24 cellular contexts compared by ENCODE assay signal in the genomic region with DNA sequence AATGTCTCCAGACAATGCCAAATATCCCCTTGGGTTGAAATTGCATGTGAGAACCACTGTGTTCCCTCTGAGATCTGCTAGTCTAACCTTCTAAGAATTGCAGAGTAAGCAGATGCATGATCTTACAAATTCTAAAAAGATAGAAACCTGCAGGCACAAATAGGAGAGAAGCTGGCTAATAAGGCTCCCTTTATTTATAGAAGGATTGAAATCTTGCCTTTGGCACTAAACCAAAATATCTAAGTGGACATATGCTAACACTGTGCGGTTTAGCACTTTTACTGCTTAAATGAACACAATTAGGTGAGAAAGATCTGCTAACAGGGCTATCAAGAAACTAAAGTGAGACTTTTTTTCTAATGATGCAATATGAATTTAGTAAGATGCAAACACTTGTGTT.
"Had no signal": no experiment of that assay in that cellular context is flagged by ENCODE, and none has a peak within 500 bp of the region (broad histone marks: within the 10 kb centered on the region; RNA-seq: fewer than 3 reads in every experiment).

No MANE protein-coding gene starts in this region.

- H3K4me1 ChIP-seq: body of pancreas, stomach, suprapubic skin had no signal

- ATAC-seq: activated CD4-positive, alpha-beta T cell treated with anti-CD3 and anti-CD28 coated beads for 36 hours; activated T-cell treated with anti-CD3 and anti-CD28 coated beads, Interleukin-2, amount 50 U/mL, for 72 hours; body of pancreas; foreskin keratinocyte; left lung; stimulated activated memory B cell treated with anti-CD40 and anti-IgM and Interleukin-4, amounts not matched to agents 10 μg/mL and 1 μg/mL and 100 μg/mL, for 72 hours had no signal

- H3K36me3 ChIP-seq: cardiac muscle cell, sigmoid colon had no signal

- H3K27me3 ChIP-seq: body of pancreas, cardiac muscle cell, foreskin keratinocyte, left lung, sigmoid colon, stomach, suprapubic skin, tibial nerve had no signal

- H3K4me2 ChIP-seq: smooth muscle cell had no signal

- H3K9me3 ChIP-seq: body of pancreas, left lung, sigmoid colon, stomach, suprapubic skin, tibial nerve had no signal

- DNase-seq: activated B cell treated with CpG ODN at 0.5 μM for 24 hours; activated CD4-positive, alpha-beta T cell treated with anti-CD3 and anti-CD28 coated beads for 36 hours; activated CD4-positive, alpha-beta T cell treated with anti-CD3 and anti-CD28 coated beads, Interleukin-2, amount 50 U/mL, for 48 hours; activated effector memory CD4-positive, alpha-beta T cell treated with Interleukin-2 at 50 U/mL for 16 hours; activated naive CD4-positive, alpha-beta T cell treated with anti-CD3 and anti-CD28 coated beads for 36 hours; activated T-cell treated with anti-CD3 and anti-CD28 coated beads, Interleukin-2, amount 50 U/mL, for 72 hours; amygdala; body of pancreas; dermis blood vessel endothelial cell; effector CD8-positive, alpha-beta T cell; foreskin keratinocyte; kidney glomerular epithelial cell; left lung; naive B cell; occipital lobe; sigmoid colon; stimulated activated CD4-positive, alpha-beta T cell treated with anti-CD3 and anti-CD28 coated beads, Interleukin-15, amount 100 ng/mL, for 24 hours; stomach had no signal

- H3K4me3 ChIP-seq: body of pancreas, cardiac muscle cell, left lung, lung, sigmoid colon, smooth muscle cell, stomach, suprapubic skin, tibial nerve had no signal

- H3K27ac ChIP-seq: body of pancreas, cardiac muscle cell, foreskin keratinocyte, left lung, sigmoid colon, stomach, suprapubic skin, tibial nerve had no signal
